Comparison of ENCODE assay signal across 22 cellular contexts in genomic region chr6:16882230-16882629, GRCh38.
DNase-seq lines count a peak whose midpoint lies in the region; ATAC-seq, FAIRE-seq and TF ChIP-seq lines count a peak whose summit lies in the region.
"Had no signal": no experiment of that assay in that cellular context is flagged by ENCODE, and none has a peak within 500 bp of the region (broad histone marks: within the 10 kb centered on the region; RNA-seq: fewer than 3 reads in every experiment).

No MANE protein-coding gene starts in this region.

- DNase-seq in GM18507 (ENCODE audit: extremely low spot score, insufficient read length, low read depth) (no peak), RCC 7860 (ENCODE audit: low spot score) (peak; percentile 0), bronchial epithelial cell (ENCODE audit: low read depth) (no peak), left cardiac atrium (no peak)
- DNase-seq in CD8-positive, alpha-beta T cell, result no peak
- DNase-seq: AML-193; Caco-2; Calu3; CD4-positive, alpha-beta memory T cell; CD4-positive, CD25-positive, alpha-beta regulatory T cell; DMS79 treated with DMSO at 0.1 percent for 48 hours; GF-D8 had no signal

- intact Hi-C loops in left cardiac atrium (cut with DNase I), result no loop called here
- intact Hi-C loops in CD8-positive, alpha-beta T cell (cut with DNase I, micrococcal nuclease), result no loop called here

- no peaks in the 10 kb centered on the region for H3K4me1 Mint-ChIP-seq in CD8-positive, alpha-beta T cell (ENCODE audit: low read depth)
- H3K4me1 Mint-ChIP-seq: B cell; CD4-positive, alpha-beta memory T cell had no signal

- H3K36me3 Mint-ChIP-seq in CD8-positive, alpha-beta T cell, result no peaks in the 10 kb centered on the region
- H3K36me3 Mint-ChIP-seq: CD4-positive, alpha-beta memory T cell; CD4-positive, CD25-positive, alpha-beta regulatory T cell had no signal

- no peak overlapping the region for H3K4me3 ChIP-seq in bronchial epithelial cell (ENCODE audit: low read depth, low read length)
- no peak overlapping the region for H3K4me3 ChIP-seq in CD8-positive, alpha-beta T cell (ENCODE audit: low read depth, low read length)
- H3K4me3 ChIP-seq: A549; BLaER1 treated with 17β-estradiol and CSF1 and Interleukin-3, amounts not matched to agents 10 nM and 100 nM had no signal

- no peak overlapping the region for H3K4me3 Mint-ChIP-seq in CD8-positive, alpha-beta T cell
- H3K4me3 Mint-ChIP-seq: B cell; CD4-positive, alpha-beta memory T cell; CD4-positive, CD25-positive, alpha-beta regulatory T cell had no signal

- FAIRE-seq in GM18507 (lab: Jason Lieb, UNC) (peak; percentile 59), RCC 7860 (lab: Jason Lieb, UNC) (no peak), bronchial epithelial cell (lab: Jason Lieb, UNC) (peak; percentile 32)
- FAIRE-seq: A549, D721Med, G401.6, GM12892, GM19239 had no signal

- ATAC-seq in left cardiac atrium (no peak), GM19324 (IDR thresholded peaks at IDR 0.05; ENCODE audit: low FRiP score, unreplicated experiment) (no peak)
- ATAC-seq in CD8-positive, alpha-beta T cell, result no peak
- ATAC-seq: A549 had no signal

- no peak for TF ChIP-seq CTCF in bronchial epithelial cell (IDR thresholded peaks at IDR 0.05; ENCODE audit: insufficient read depth, low read length, severe bottlenecking)
- no peak for TF ChIP-seq CTCF in CD8-positive, alpha-beta T cell (IDR thresholded peaks at IDR 0.05)

- no peak overlapping the region for H3K27ac ChIP-seq in CD8-positive, alpha-beta T cell (ENCODE audit: low read depth, low read length)
- H3K27ac ChIP-seq: 22Rv1; A549; BLaER1 treated with 17β-estradiol and CSF1 and Interleukin-3, amounts not matched to agents 10 nM and 100 nM; C4-2B had no signal

- H3K27me3 Mint-ChIP-seq in CD8-positive, alpha-beta T cell (ENCODE audit: low read depth), result peaks cover 38% of the 10 kb centered on the region

- H3K36me3 ChIP-seq in bronchial epithelial cell (ENCODE audit: control insufficient read depth, insufficient read depth, low read length), result no peaks in the 10 kb centered on the region
- no peaks in the 10 kb centered on the region for H3K36me3 ChIP-seq in CD8-positive, alpha-beta T cell (ENCODE audit: insufficient read depth, low read length)
- H3K36me3 ChIP-seq: BLaER1 treated with 17β-estradiol and CSF1 and Interleukin-3, amounts not matched to agents 10 nM and 100 nM had no signal

- CTCF ChIA-PET in CD8-positive, alpha-beta T cell (lab: Charles Lee), result no interaction called here

- no peak overlapping the region for H3K27ac Mint-ChIP-seq in CD8-positive, alpha-beta T cell
- H3K27ac Mint-ChIP-seq: B cell; CD4-positive, alpha-beta memory T cell; CD4-positive, CD25-positive, alpha-beta regulatory T cell had no signal

- no peaks in the 10 kb centered on the region for H3K4me1 ChIP-seq in CD8-positive, alpha-beta T cell (ENCODE audit: insufficient read depth, low read length)
- H3K4me1 ChIP-seq: A549; BLaER1 treated with 17β-estradiol and CSF1 and Interleukin-3, amounts not matched to agents 10 nM and 100 nM; Caco-2 had no signal

- POLR2A ChIA-PET in CD8-positive, alpha-beta T cell (lab: Charles Lee), result no interaction called here

- H3K27me3 ChIP-seq in bronchial epithelial cell (ENCODE audit: control insufficient read depth, insufficient read depth, low read length), result peaks cover 2% of the 10 kb centered on the region
- H3K27me3 ChIP-seq in CD8-positive, alpha-beta T cell (ENCODE audit: insufficient read depth, low read length), result no peaks in the 10 kb centered on the region
- H3K27me3 ChIP-seq: BLaER1 treated with 17β-estradiol and CSF1 and Interleukin-3, amounts not matched to agents 10 nM and 100 nM had no signal

- H3K9me3 Mint-ChIP-seq in CD8-positive, alpha-beta T cell, result peaks cover 5% of the 10 kb centered on the region

- no peaks in the 10 kb centered on the region for H3K9me3 ChIP-seq in CD8-positive, alpha-beta T cell (ENCODE audit: low read length)
- H3K9me3 ChIP-seq: A549, Caco-2 had no signal
